ENCODE assay signal across 12 cellular contexts in the genomic region with DNA sequence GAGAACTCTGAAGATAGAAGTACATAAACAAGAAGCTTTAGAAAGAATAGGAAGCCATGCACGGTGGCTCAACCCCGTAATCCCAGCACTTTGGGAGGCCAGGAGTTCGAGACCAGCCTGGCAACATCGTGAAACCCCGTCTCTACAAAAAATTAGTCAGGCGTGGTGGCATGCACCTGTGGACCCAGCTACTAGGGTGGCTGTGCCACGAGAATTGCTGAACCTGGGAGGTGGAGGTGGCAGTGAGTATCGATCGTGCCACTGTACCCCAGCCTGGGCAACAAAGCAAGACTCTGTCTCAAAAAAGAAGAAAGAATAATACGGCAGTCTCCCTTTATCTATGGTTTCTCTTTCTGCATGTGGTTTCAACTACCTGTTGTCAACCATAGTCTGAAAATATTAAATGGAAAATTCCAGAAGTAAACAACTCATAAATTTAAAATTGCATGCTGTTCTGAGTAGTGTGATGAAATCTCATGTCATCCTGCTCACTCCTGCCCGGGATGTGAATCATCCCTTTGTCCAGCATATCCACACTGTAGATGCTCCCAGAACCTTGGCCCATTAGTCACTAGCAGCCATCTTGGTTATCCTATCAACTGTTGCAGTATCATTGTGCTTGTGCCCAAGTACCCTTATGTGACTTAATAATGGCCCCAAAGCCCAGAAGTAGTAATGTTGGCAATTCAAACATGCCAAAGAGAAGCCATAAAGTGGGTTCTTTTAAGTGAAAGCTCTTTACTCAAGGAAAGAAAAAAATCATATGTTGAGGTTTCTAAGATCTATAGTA. TPM values are rescaled to one million over a fixed set of nuclear protein-coding genes. Genes with fewer than 3 reads are reported as not detected.
DNase-seq lines count a peak whose midpoint lies in the region; ATAC-seq and TF ChIP-seq lines count a peak whose summit lies in the region.
"Had no signal": no experiment of that assay in that cellular context is flagged by ENCODE, and none has a peak within 500 bp of the region (broad histone marks: within the 10 kb centered on the region; RNA-seq: fewer than 3 reads in every experiment).

No MANE protein-coding gene starts in this region.

- H3K79me2 ChIP-seq in OCI-LY7 (ENCODE audit: insufficient read depth, low read depth, low read length): peaks cover 77% of the 10 kb centered on the region

- TF ChIP-seq CTCF in AG09309 (IDR thresholded peaks at IDR 0.05; ENCODE audit: control insufficient read depth, insufficient read depth, low read depth, low read length, missing control alignments) (no peak), OCI-LY7 (conservative IDR thresholded peaks at IDR 0.05; ENCODE audit: low read length) (no peak)

- no peak for ATAC-seq in activated naive CD8-positive, alpha-beta T cell treated with anti-CD3 and anti-CD28 coated beads, Interleukin-2, amount 10 ng/mL, durations not matched to agents 7 days and 5 days (ENCODE audit: low read depth)
- no peak for ATAC-seq in GM19452 (IDR thresholded peaks at IDR 0.05; ENCODE audit: unreplicated experiment)

- peaks cover 76% of the 10 kb centered on the region for H3K36me3 Mint-ChIP-seq in activated naive CD8-positive, alpha-beta T cell treated with anti-CD3 and anti-CD28 coated beads, Interleukin-2, amount 10 ng/mL, durations not matched to agents 7 days and 5 days

- no peak overlapping the region for H3K27ac ChIP-seq in OCI-LY7 (ENCODE audit: low read depth, low read length, poor library complexity, severe bottlenecking)
- H3K27ac ChIP-seq: ascending aorta had no signal

- no peak overlapping the region for H3K4me2 ChIP-seq in OCI-LY7 (ENCODE audit: low read length)

- no peaks in the 10 kb centered on the region for H3K4me1 ChIP-seq in OCI-LY7 (ENCODE audit: insufficient read depth, low read length, poor library complexity, severe bottlenecking)
- H3K4me1 ChIP-seq: ascending aorta had no signal

- H4K20me1 ChIP-seq in OCI-LY7 (ENCODE audit: insufficient read depth, low read length): peaks cover 6% of the 10 kb centered on the region; the same call in 1 of the 2 replicates

- H3K27ac Mint-ChIP-seq in activated naive CD8-positive, alpha-beta T cell treated with anti-CD3 and anti-CD28 coated beads, Interleukin-2, amount 10 ng/mL, durations not matched to agents 7 days and 5 days: peak overlapping the region; percentile 58

- POLR2A ChIA-PET in activated naive CD8-positive, alpha-beta T cell treated with anti-CD3 and anti-CD28 coated beads, Interleukin-2, amount 10 ng/mL, durations not matched to agents 7 days and 5 days (lab: Charles Lee): interaction anchor here (0.8 to 1.0 kb wide), 2 partner anchors 11 to 42 kb away, joined by 4 to 5 read pairs; no protein-coding TSS in a partner anchor
- POLR2A ChIA-PET in OCI-LY7 (lab: Charles Lee): interaction anchor here (0.6 to 1.8 kb wide), 8 partner anchors 8 to 1549 kb away, joined by 3 to 9 read pairs (median 5); no protein-coding TSS in a partner anchor

- H3K27me3 Mint-ChIP-seq in activated naive CD8-positive, alpha-beta T cell treated with anti-CD3 and anti-CD28 coated beads, Interleukin-2, amount 10 ng/mL, durations not matched to agents 7 days and 5 days: no peaks in the 10 kb centered on the region

- H3K36me3 ChIP-seq in OCI-LY7 (ENCODE audit: insufficient read depth, low read length): peaks cover 100% of the 10 kb centered on the region

- no TSS peak for BruUV-seq in OCI-LY7 (replicated peaks; lab: Mats Ljungman, UMichigan)

- peak; percentile 89 for DNase-seq in AG09309 (ENCODE audit: low read depth)
- DNase-seq in HPDE6-E6E7 (ENCODE audit: extremely low spot score): peak; percentile 55
- DNase-seq in activated naive CD8-positive, alpha-beta T cell treated with anti-CD3 and anti-CD28 coated beads, Interleukin-2, amount 10 ng/mL, durations not matched to agents 7 days and 5 days: no peak
- DNase-seq in iris pigment epithelial cell (ENCODE audit: low read depth): peak; percentile 96
- DNase-seq in iPS-NIHi11 (ENCODE audit: low spot score): no peak
- no peak for DNase-seq in NCI-H2029 treated with DMSO at 0.1 percent for 48 hours (lab: John Stamatoyannopoulos, UW)
- DNase-seq in OCI-LY7 (ENCODE audit: low spot score): no peak
- DNase-seq: Karpas-422; left cardiac atrium; stimulated activated CD4-positive, alpha-beta T cell treated with anti-CD3 and anti-CD28 coated beads, Interleukin-2, amount 100 ng/mL, for 24 hours had no signal

- H3K9me3 ChIP-seq in OCI-LY7 (ENCODE audit: low read length): no peaks in the 10 kb centered on the region
- H3K9me3 ChIP-seq: ascending aorta had no signal

- peaks cover 44% of the 10 kb centered on the region for H3K4me1 Mint-ChIP-seq in activated naive CD8-positive, alpha-beta T cell treated with anti-CD3 and anti-CD28 coated beads, Interleukin-2, amount 10 ng/mL, durations not matched to agents 7 days and 5 days

- peaks cover 14% of the 10 kb centered on the region for H3K9me3 Mint-ChIP-seq in activated naive CD8-positive, alpha-beta T cell treated with anti-CD3 and anti-CD28 coated beads, Interleukin-2, amount 10 ng/mL, durations not matched to agents 7 days and 5 days

- CTCF ChIA-PET in OCI-LY7 (lab: Charles Lee; ENCODE audit: unreplicated experiment): interaction anchor here (0.9 kb wide), 1 partner anchor 18 kb away, joined by 4 read pairs; no protein-coding TSS in a partner anchor

- no peaks in the 10 kb centered on the region for H3K9me2 ChIP-seq in OCI-LY7 (ENCODE audit: insufficient read depth, low read length)

- H3K4me3 ChIP-seq in AG09309 (ENCODE audit: control insufficient read depth, low read depth, low read length) (no peak overlapping the region), OCI-LY7 (ENCODE audit: low read depth, low read length, poor library complexity, severe bottlenecking) (no peak overlapping the region)
- H3K4me3 ChIP-seq: ascending aorta had no signal

- H2AFZ ChIP-seq in OCI-LY7 (ENCODE audit: low read length): no peak overlapping the region

- intact Hi-C loops in OCI-LY7 (cut with micrococcal nuclease; ENCODE audit: unreplicated experiment): no loop called here

- no peak overlapping the region for H3K4me3 Mint-ChIP-seq in activated naive CD8-positive, alpha-beta T cell treated with anti-CD3 and anti-CD28 coated beads, Interleukin-2, amount 10 ng/mL, durations not matched to agents 7 days and 5 days

RNA-seq across cellular contexts. Expression of a gene that starts 22.1 kb away (rescaled TPM):
- 100 to 1,000 TPM; 204 to 218 TPM for total RNA-seq in activated naive CD8-positive, alpha-beta T cell treated with anti-CD3 and anti-CD28 coated beads, Interleukin-2, amount 10 ng/mL, durations not matched to agents 7 days and 5 days
- 235 and 462 TPM in 2 replicates for total RNA-seq in OCI-LY7 (2014; rRNA removed; shearing (Covaris generic))
- 267 and 309 TPM in 2 replicates for total RNA-seq in OCI-LY7 (2022)

Comparison
In these comparisons a context has a peak if more than half of its experiments do, and no peak if none do; other contexts are left out.
1. DNase-seq: peak in AG09309 (single experiment), HPDE6-E6E7 (single experiment) and iris pigment epithelial cell (single experiment); none in activated naive CD8-positive, alpha-beta T cell treated with anti-CD3 and anti-CD28 coated beads, Interleukin-2, amount 10 ng/mL, durations not matched to agents 7 days and 5 days (single experiment), iPS-NIHi11 (single experiment), NCI-H2029 treated with DMSO at 0.1 percent for 48 hours (single experiment) and OCI-LY7 (single experiment).